ENCODE assay signal across 1 cellular context in genomic region chr19:44807652-44808462, GRCh38.
TF ChIP-seq lines count a peak whose summit lies in the region.

No MANE protein-coding gene starts in this region.

TF ChIP-seq in HepG2, 621 proteins besides CTCF, POLR2A, EP300 and RAD21 (continued from another document and continues in another):
- TF ChIP-seq, protein P1, sequence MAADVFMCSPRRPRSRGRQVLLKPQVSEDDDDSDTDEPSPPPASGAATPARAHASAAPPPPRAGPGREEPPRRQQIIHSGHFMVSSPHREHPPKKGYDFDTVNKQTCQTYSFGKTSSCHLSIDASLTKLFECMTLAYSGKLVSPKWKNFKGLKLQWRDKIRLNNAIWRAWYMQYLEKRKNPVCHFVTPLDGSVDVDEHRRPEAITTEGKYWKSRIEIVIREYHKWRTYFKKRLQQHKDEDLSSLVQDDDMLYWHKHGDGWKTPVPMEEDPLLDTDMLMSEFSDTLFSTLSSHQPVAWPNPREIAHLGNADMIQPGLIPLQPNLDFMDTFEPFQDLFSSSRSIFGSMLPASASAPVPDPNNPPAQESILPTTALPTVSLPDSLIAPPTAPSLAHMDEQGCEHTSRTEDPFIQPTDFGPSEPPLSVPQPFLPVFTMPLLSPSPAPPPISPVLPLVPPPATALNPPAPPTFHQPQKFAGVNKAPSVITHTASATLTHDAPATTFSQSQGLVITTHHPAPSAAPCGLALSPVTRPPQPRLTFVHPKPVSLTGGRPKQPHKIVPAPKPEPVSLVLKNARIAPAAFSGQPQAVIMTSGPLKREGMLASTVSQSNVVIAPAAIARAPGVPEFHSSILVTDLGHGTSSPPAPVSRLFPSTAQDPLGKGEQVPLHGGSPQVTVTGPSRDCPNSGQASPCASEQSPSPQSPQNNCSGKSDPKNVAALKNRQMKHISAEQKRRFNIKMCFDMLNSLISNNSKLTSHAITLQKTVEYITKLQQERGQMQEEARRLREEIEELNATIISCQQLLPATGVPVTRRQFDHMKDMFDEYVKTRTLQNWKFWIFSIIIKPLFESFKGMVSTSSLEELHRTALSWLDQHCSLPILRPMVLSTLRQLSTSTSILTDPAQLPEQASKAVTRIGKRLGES (CRISPR knock-in tag; IDR thresholded peaks at IDR 0.05; ENCODE audit: borderline replicate concordance), result no peak
- TF ChIP-seq POLR2G (IDR thresholded peaks at IDR 0.05; ENCODE audit: low read depth, low read length) (0 out of 2 replicates have a peak, but pooled peaks have one; percentile 16), ZBTB2 (CRISPR knock-in tag; IDR thresholded peaks at IDR 0.05; ENCODE audit: low read depth) (0 out of 2 replicates have a peak, but pooled peaks have one; percentile 33), MBD4 (IDR thresholded peaks at IDR 0.05; ENCODE audit: borderline replicate concordance, low read length) (no peak), NCOR1 (IDR thresholded peaks at IDR 0.05; ENCODE audit: borderline replicate concordance, low read length) (no peak), SOX5 (CRISPR knock-in tag; IDR thresholded peaks at IDR 0.05; ENCODE audit: borderline replicate concordance) (no peak; the same call in 1 of the 2 replicates), ZNF225 (CRISPR knock-in tag; IDR thresholded peaks at IDR 0.05) (0 out of 2 replicates have a peak, but pooled peaks have one; percentile 47), ZNF557 (CRISPR knock-in tag; IDR thresholded peaks at IDR 0.05) (no peak), ARNT (IDR thresholded peaks at IDR 0.05) (no peak), POGK (CRISPR knock-in tag; conservative IDR thresholded peaks at IDR 0.05) (no peak; the same call in 1 of the 2 replicates), THAP11 (CRISPR knock-in tag; IDR thresholded peaks at IDR 0.05) (peak; percentile 16; the same call in 1 of the 2 replicates), NR2F1 (CRISPR knock-in tag; IDR thresholded peaks at IDR 0.05) (peak in 1 of 2 experiments; percentile 46; a peak in 1 of 4 replicates), MLLT10 (CRISPR knock-in tag; IDR thresholded peaks at IDR 0.05) (no peak), TEF (CRISPR knock-in tag; IDR thresholded peaks at IDR 0.05) (no peak), CC2D1A (CRISPR knock-in tag; IDR thresholded peaks at IDR 0.05) (no peak), ETV6 (CRISPR knock-in tag; conservative IDR thresholded peaks at IDR 0.05) (no peak), ZNF614 (CRISPR knock-in tag; IDR thresholded peaks at IDR 0.05; ENCODE audit: borderline replicate concordance) (0 out of 2 replicates have a peak, but pooled peaks have one; percentile 58), TFE3 (CRISPR knock-in tag; IDR thresholded peaks at IDR 0.05) (0 out of 2 replicates have a peak, but pooled peaks have one; percentile 36), ZNF75D (CRISPR knock-in tag; IDR thresholded peaks at IDR 0.05; ENCODE audit: borderline replicate concordance) (no peak), HOXA3 (CRISPR knock-in tag; IDR thresholded peaks at IDR 0.05) (peak; percentile 69), ZNF713 (CRISPR knock-in tag; IDR thresholded peaks at IDR 0.05) (0 out of 2 replicates have a peak, but pooled peaks have one; percentile 70), ZNF549 (CRISPR knock-in tag; IDR thresholded peaks at IDR 0.05) (no peak), TAF15 (IDR thresholded peaks at IDR 0.05; ENCODE audit: low read depth, low read length, poor library complexity, severe bottlenecking) (no peak), NFE2L2 (IDR thresholded peaks at IDR 0.05; ENCODE audit: low read length) (no peak), ZNF572 (CRISPR knock-in tag; IDR thresholded peaks at IDR 0.05) (no peak), ZNF576 (CRISPR knock-in tag; IDR thresholded peaks at IDR 0.05) (no peak), SMAD9 (CRISPR knock-in tag; IDR thresholded peaks at IDR 0.05) (no peak), RORA (CRISPR knock-in tag; IDR thresholded peaks at IDR 0.05) (no peak), GZF1 (CRISPR knock-in tag; IDR thresholded peaks at IDR 0.05) (peak; percentile 74; the same call in 1 of the 2 replicates), KDM3A (CRISPR knock-in tag; IDR thresholded peaks at IDR 0.05; ENCODE audit: low read depth) (peak; percentile 69), ZNF205 (CRISPR knock-in tag; IDR thresholded peaks at IDR 0.05) (0 out of 2 replicates have a peak, but pooled peaks have one; percentile 20)
- TF ChIP-seq, protein P2, sequence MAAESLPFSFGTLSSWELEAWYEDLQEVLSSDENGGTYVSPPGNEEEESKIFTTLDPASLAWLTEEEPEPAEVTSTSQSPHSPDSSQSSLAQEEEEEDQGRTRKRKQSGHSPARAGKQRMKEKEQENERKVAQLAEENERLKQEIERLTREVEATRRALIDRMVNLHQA (CRISPR knock-in tag; IDR thresholded peaks at IDR 0.05), result no peak
- TF ChIP-seq, protein P3, sequence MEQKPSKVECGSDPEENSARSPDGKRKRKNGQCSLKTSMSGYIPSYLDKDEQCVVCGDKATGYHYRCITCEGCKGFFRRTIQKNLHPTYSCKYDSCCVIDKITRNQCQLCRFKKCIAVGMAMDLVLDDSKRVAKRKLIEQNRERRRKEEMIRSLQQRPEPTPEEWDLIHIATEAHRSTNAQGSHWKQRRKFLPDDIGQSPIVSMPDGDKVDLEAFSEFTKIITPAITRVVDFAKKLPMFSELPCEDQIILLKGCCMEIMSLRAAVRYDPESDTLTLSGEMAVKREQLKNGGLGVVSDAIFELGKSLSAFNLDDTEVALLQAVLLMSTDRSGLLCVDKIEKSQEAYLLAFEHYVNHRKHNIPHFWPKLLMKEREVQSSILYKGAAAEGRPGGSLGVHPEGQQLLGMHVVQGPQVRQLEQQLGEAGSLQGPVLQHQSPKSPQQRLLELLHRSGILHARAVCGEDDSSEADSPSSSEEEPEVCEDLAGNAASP (CRISPR knock-in tag; IDR thresholded peaks at IDR 0.05; ENCODE audit: borderline replicate concordance), result peak; percentile 18; the same call in 1 of the 2 replicates
- TF ChIP-seq, protein P4, sequence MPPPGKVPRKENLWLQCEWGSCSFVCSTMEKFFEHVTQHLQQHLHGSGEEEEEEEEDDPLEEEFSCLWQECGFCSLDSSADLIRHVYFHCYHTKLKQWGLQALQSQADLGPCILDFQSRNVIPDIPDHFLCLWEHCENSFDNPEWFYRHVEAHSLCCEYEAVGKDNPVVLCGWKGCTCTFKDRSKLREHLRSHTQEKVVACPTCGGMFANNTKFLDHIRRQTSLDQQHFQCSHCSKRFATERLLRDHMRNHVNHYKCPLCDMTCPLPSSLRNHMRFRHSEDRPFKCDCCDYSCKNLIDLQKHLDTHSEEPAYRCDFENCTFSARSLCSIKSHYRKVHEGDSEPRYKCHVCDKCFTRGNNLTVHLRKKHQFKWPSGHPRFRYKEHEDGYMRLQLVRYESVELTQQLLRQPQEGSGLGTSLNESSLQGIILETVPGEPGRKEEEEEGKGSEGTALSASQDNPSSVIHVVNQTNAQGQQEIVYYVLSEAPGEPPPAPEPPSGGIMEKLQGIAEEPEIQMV (CRISPR knock-in tag; IDR thresholded peaks at IDR 0.05; ENCODE audit: low read depth), result no peak
- TF ChIP-seq, protein P5, sequence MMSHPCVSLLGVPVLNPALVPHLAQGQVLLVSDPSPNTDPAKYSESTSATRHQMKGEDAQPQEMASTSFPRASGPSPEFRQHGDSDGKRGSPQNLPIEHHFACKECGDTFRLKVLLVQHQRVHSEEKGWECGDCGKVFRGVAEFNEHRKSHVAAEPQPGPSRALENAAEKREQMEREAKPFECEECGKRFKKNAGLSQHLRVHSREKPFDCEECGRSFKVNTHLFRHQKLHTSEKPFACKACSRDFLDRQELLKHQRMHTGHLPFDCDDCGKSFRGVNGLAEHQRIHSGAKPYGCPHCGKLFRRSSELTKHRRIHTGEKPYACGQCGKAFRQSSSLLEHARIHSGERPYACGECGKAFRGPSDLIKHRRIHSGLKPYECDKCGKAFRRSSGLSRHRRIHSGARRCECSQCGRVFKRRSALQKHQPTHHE (CRISPR knock-in tag; IDR thresholded peaks at IDR 0.05; ENCODE audit: borderline replicate concordance), result no peak
- TF ChIP-seq, protein P6, sequence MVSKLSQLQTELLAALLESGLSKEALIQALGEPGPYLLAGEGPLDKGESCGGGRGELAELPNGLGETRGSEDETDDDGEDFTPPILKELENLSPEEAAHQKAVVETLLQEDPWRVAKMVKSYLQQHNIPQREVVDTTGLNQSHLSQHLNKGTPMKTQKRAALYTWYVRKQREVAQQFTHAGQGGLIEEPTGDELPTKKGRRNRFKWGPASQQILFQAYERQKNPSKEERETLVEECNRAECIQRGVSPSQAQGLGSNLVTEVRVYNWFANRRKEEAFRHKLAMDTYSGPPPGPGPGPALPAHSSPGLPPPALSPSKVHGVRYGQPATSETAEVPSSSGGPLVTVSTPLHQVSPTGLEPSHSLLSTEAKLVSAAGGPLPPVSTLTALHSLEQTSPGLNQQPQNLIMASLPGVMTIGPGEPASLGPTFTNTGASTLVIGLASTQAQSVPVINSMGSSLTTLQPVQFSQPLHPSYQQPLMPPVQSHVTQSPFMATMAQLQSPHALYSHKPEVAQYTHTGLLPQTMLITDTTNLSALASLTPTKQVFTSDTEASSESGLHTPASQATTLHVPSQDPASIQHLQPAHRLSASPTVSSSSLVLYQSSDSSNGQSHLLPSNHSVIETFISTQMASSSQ (IDR thresholded peaks at IDR 0.05; ENCODE audit: low read depth), result no peak
- TF ChIP-seq, protein P6 (CRISPR knock-in tag; IDR thresholded peaks at IDR 0.05; ENCODE audit: borderline replicate concordance), result no peak
- TF ChIP-seq, protein P7, sequence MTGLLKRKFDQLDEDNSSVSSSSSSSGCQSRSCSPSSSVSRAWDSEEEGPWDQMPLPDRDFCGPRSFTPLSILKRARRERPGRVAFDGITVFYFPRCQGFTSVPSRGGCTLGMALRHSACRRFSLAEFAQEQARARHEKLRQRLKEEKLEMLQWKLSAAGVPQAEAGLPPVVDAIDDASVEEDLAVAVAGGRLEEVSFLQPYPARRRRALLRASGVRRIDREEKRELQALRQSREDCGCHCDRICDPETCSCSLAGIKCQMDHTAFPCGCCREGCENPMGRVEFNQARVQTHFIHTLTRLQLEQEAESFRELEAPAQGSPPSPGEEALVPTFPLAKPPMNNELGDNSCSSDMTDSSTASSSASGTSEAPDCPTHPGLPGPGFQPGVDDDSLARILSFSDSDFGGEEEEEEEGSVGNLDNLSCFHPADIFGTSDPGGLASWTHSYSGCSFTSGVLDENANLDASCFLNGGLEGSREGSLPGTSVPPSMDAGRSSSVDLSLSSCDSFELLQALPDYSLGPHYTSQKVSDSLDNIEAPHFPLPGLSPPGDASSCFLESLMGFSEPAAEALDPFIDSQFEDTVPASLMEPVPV (CRISPR knock-in tag; IDR thresholded peaks at IDR 0.05), result peak; percentile 84
